ENCODE assay signal across 1 cellular context in genomic region chr9:134347996-134348395, GRCh38.
TF ChIP-seq lines count a peak whose summit lies in the region.

No MANE protein-coding gene starts in this region.

TF ChIP-seq in WTC11, 78 proteins besides CTCF, POLR2A, EP300 and RAD21 (continued from another document):
- TF ChIP-seq ZNF425 (CRISPR knock-in tag; conservative IDR thresholded peaks at IDR 0.05) (no peak), SOX15 (CRISPR knock-in tag; IDR thresholded peaks at IDR 0.05) (no peak), TEAD4 (CRISPR knock-in tag; IDR thresholded peaks at IDR 0.05) (no peak), MLX (CRISPR knock-in tag; IDR thresholded peaks at IDR 0.05) (no peak), AFF4 (CRISPR knock-in tag; IDR thresholded peaks at IDR 0.05; ENCODE audit: borderline replicate concordance) (no peak), ZNF396 (CRISPR knock-in tag; IDR thresholded peaks at IDR 0.05; ENCODE audit: borderline replicate concordance) (no peak), GRHL2 (CRISPR knock-in tag; IDR thresholded peaks at IDR 0.05; ENCODE audit: insufficient replicate concordance, severe bottlenecking) (no peak), ELF4 (CRISPR knock-in tag; IDR thresholded peaks at IDR 0.05; ENCODE audit: low read depth) (no peak), GTF2I (CRISPR knock-in tag; conservative IDR thresholded peaks at IDR 0.05) (no peak), GABPB1 (CRISPR knock-in tag; IDR thresholded peaks at IDR 0.05) (no peak), FOXJ3 (CRISPR knock-in tag; IDR thresholded peaks at IDR 0.05; ENCODE audit: borderline replicate concordance) (no peak), ZNF232 (CRISPR knock-in tag; IDR thresholded peaks at IDR 0.05) (no peak)
